Comparison of ENCODE assay signal across 27 cellular contexts in the genomic region with DNA sequence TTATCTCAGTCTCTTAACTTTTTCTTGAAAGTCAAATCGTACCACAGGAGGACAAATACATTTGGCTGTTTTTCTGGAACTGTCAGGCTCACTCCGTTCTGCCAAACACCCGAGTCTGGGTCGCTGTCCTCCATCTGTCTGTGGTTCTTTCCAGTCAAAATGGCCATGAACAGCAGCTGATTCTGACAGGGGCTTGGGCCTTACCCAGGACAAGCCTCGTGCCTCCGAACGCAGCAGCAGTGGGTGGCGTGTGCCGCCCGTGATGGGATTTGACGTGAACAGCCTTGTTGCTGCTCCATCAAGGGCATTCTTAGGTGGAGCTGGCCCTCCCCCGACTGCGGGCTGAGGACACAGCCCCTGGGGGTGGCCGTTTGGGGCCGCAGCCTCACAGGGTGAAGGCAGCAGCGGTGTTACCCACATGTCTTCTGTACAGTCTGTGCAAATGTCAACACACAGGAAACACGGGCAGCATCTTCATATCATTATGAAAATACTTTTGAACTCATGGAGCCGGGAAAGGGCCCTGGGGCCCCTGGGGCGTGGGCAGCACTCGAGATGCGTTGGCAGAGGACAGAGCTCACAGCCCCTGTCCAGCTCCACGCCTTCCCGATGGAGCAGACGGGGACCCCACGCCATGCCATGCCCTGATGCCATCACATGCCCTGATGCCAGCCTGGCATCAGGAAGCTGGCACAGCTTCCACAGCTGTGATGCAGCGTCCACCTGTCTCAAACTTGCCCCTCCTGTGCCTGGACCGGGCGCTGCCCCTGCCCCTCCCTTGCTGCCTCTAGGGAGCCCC. TPM values are rescaled to one million over a fixed set of nuclear protein-coding genes. Genes with fewer than 3 reads are reported as not detected.
A peak's percentile ranks its signal among the peaks of the same experiment; 100 is the strongest.
DNase-seq lines count a peak whose midpoint lies in the region; ATAC-seq, FAIRE-seq and TF ChIP-seq lines count a peak whose summit lies in the region.
"Had no signal": no experiment of that assay in that cellular context is flagged by ENCODE, and none has a peak within 500 bp of the region (broad histone marks: within the 10 kb centered on the region; RNA-seq: fewer than 3 reads in every experiment).

No MANE protein-coding gene starts in this region.

- DNase-seq in HepG2 (ENCODE audit: low spot score), result no peak
- DNase-seq in right lobe of liver, result no peak
- DNase-seq in Panc1 (ENCODE audit: low read depth, low spot score), result no peak
- peak; percentile 52 for DNase-seq in myocyte (ENCODE audit: low read depth)
- no peak for DNase-seq in urothelium cell line (ENCODE audit: low spot score)
- DNase-seq in NCI-H446 treated with DMSO at 0.1 percent for 48 hours (lab: John Stamatoyannopoulos, UW), result no peak
- no peak for DNase-seq in mucosa of gallbladder (ENCODE audit: low spot score)
- no peak for DNase-seq in stimulated activated CD4-positive, alpha-beta T cell treated with anti-CD3 and anti-CD28 coated beads, Interleukin-4, amount 100 ng/mL, for 1 hour
- DNase-seq: activated CD4-positive, alpha-beta T cell treated with anti-CD3 and anti-CD28 coated beads, Interleukin-2, amount 50 U/mL, for 1 hour; activated T-cell treated with anti-CD3 and anti-CD28 coated beads, Interleukin-2, amount 50 U/mL, for 48 hours; hypothalamus; immature natural killer cell; mesenchymal stem cell; naive B cell; NCI-H1417; NCI-H2081; NCI-H2227 treated with DMSO at 0.1 percent for 48 hours; stimulated activated CD4-positive, alpha-beta T cell treated with anti-CD3 and anti-CD28 coated beads, Interleukin-2, amount 100 ng/mL, for 24 hours; substantia nigra; SW 1271; T-helper 9 cell; WERI-Rb-1 had no signal

- ATAC-seq in HepG2 (no peak), right lobe of liver (no peak), Panc1 (peak; percentile 43; the same call in 1 of the 2 replicates)
- ATAC-seq: left lobe of liver had no signal

- H3K4me2 ChIP-seq in HepG2 (ENCODE audit: low read depth, low read length), result no peak overlapping the region
- H3K4me2 ChIP-seq: smooth muscle cell had no signal

- TF ChIP-seq CTCF in HepG2 (CRISPR knock-in tag; IDR thresholded peaks at IDR 0.05) (no peak), right lobe of liver (IDR thresholded peaks at IDR 0.05) (no peak), Panc1 (IDR thresholded peaks at IDR 0.05) (no peak)

- H3K27me3 ChIP-seq in HepG2 (ENCODE audit: control insufficient read depth in 1 of 2, insufficient read depth in 2 of 2, low read length in 2 of 2) (peaks cover 27 to 74% of the 10 kb centered on the region in 2 experiments), right lobe of liver (no peaks in the 10 kb centered on the region), Panc1 (ENCODE audit: control insufficient read depth, insufficient read depth, low read length) (no peaks in the 10 kb centered on the region)

- no peak for TF ChIP-seq POLR2A in HepG2 (IDR thresholded peaks at IDR 0.05; ENCODE audit: insufficient read depth in 1 of 2, low read depth in 2 of 2, low read length in 2 of 2)
- TF ChIP-seq POLR2A in right lobe of liver (IDR thresholded peaks at IDR 0.05), result no peak

- in situ Hi-C loops in HepG2 (cut with HindIII; ENCODE audit: extremely low pct_ligation_motif_present, low pct_unique_long_range_greater_than_20kb), result no loop called here
- in situ Hi-C loops in Panc1 (cut with HindIII; ENCODE audit: low pct_unique_long_range_greater_than_20kb, low sequenced_read_pairs), result no loop called here

- BruUV-seq in HepG2 (replicated peaks; lab: Mats Ljungman, UMichigan), result no TSS peak
- BruUV-seq in Panc1 (replicated peaks; lab: Mats Ljungman, UMichigan), result no TSS peak

- WGBS in HepG2 (ENCODE audit: low lambda C conversion rate), result 33% methylated on average over 24 of the region's 28 CpGs
- 57% methylated on average over 8 of the region's 28 CpGs for WGBS in right lobe of liver (ENCODE audit: insufficient coverage, low coverage, low lambda C conversion rate, missing lambda C conversion rate)

- H4K20me1 ChIP-seq in HepG2 (ENCODE audit: insufficient read depth, low read length), result no peaks in the 10 kb centered on the region

- POLR2A ChIA-PET in HepG2 (lab: Yijun Ruan, JAX), result no interaction called here
- POLR2A ChIA-PET in Panc1 (lab: Charles Lee), result no interaction called here

- H3K9me3 ChIP-seq in HepG2 (ENCODE audit: low read length), result no peaks in the 10 kb centered on the region
- H3K9me3 ChIP-seq in right lobe of liver, result no peaks in the 10 kb centered on the region
- no peaks in the 10 kb centered on the region for H3K9me3 ChIP-seq in Panc1 (ENCODE audit: control insufficient read depth, insufficient read depth, low read depth, low read length)
- H3K9me3 ChIP-seq: upper lobe of left lung had no signal

- CTCF ChIA-PET in HepG2 (lab: Yijun Ruan, JAX; ENCODE audit: low intra/inter-chr PET ratio, low total read pairs) (no interaction called here), Panc1 (lab: Charles Lee) (no interaction called here)

- intact Hi-C loops in HepG2 (cut with micrococcal nuclease; ENCODE audit: unreplicated experiment), result no loop called here
- intact Hi-C loops in right lobe of liver (cut with DNase I), result no loop called here
- intact Hi-C loops in Panc1 (cut with micrococcal nuclease; ENCODE audit: unreplicated experiment), result no loop called here

- no peaks in the 10 kb centered on the region for H3K36me3 ChIP-seq in HepG2 (replicated peaks in 1 of 2; ENCODE audit: control insufficient read depth in 1 of 2, insufficient read depth in 2 of 2, low read length in 2 of 2)
- H3K36me3 ChIP-seq in right lobe of liver, result no peaks in the 10 kb centered on the region
- H3K36me3 ChIP-seq in Panc1 (ENCODE audit: control insufficient read depth, insufficient read depth, low read length), result no peaks in the 10 kb centered on the region
- H3K36me3 ChIP-seq: upper lobe of left lung, WERI-Rb-1 had no signal

- no peak overlapping the region for H2AFZ ChIP-seq in HepG2 (ENCODE audit: low read length)

- H3K4me3 ChIP-seq in HepG2 (replicated peaks in 1 of 3; ENCODE audit: insufficient read depth in 1 of 3, low read depth in 2 of 3, low read length in 3 of 3), result no peak overlapping the region
- no peak overlapping the region for H3K4me3 ChIP-seq in right lobe of liver
- no peak overlapping the region for H3K4me3 ChIP-seq in Panc1 (ENCODE audit: low read depth in 2 of 2, low read length in 2 of 2)
- H3K4me3 ChIP-seq: smooth muscle cell, upper lobe of left lung had no signal

- FAIRE-seq in HepG2 (lab: Jason Lieb, UNC) (no peak), urothelium cell line (lab: Jason Lieb, UNC) (peak; percentile 5)
- FAIRE-seq: endothelial cell of umbilical vein, H1 had no signal

- H3K9ac ChIP-seq in HepG2 (ENCODE audit: insufficient read depth, low read depth, low read length), result no peak overlapping the region

- H3K79me2 ChIP-seq in HepG2 (ENCODE audit: insufficient read depth, low read length), result no peaks in the 10 kb centered on the region

- H3K4me1 ChIP-seq in HepG2 (ENCODE audit: insufficient read depth, low read length) (peaks cover 27% of the 10 kb centered on the region), right lobe of liver (no peaks in the 10 kb centered on the region), Panc1 (ENCODE audit: control insufficient read depth, insufficient read depth, low read length) (peaks cover 2% of the 10 kb centered on the region; the same call in 1 of the 2 replicates)
- H3K4me1 ChIP-seq: upper lobe of left lung had no signal

- no peak for TF ChIP-seq RAD21 in HepG2 (CRISPR knock-in tag; IDR thresholded peaks at IDR 0.05)

- no peak for TF ChIP-seq EP300 in HepG2 (IDR thresholded peaks at IDR 0.05; ENCODE audit: low read depth in 2 of 2, low read length in 2 of 2)
- TF ChIP-seq EP300 in HepG2 (CRISPR knock-in tag; IDR thresholded peaks at IDR 0.05; ENCODE audit: borderline replicate concordance), result no peak

- no peak overlapping the region for H3K27ac ChIP-seq in HepG2 (ENCODE audit: extremely low read length, insufficient read depth, low read length)
- no peak overlapping the region for H3K27ac ChIP-seq in right lobe of liver
- H3K27ac ChIP-seq in Panc1 (ENCODE audit: low read length), result no peak overlapping the region
- H3K27ac ChIP-seq: upper lobe of left lung, WERI-Rb-1 had no signal

TF ChIP-seq in HepG2, 621 proteins besides CTCF, POLR2A, EP300 and RAD21 (continues in another document):
- peak; percentile 87 for TF ChIP-seq HNRNPL (IDR thresholded peaks at IDR 0.05; ENCODE audit: low read depth, low read length)
- TF ChIP-seq, protein P1, sequence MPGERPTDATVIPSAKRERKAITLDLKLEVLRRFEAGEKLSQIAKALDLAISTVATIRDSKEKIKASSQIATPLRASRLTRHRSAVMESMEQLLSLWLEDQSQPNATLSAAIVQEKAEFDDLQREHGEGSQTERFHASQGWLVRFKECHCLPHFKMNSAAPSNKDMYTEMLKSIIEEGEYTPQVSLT (CRISPR knock-in tag; IDR thresholded peaks at IDR 0.05; ENCODE audit: borderline replicate concordance, low read depth), result no peak
- 0 out of 2 replicates have a peak, but pooled peaks have one; percentile 28 for TF ChIP-seq ZNF225 (CRISPR knock-in tag; IDR thresholded peaks at IDR 0.05)

RNA-seq across cellular contexts. Expression of a gene that starts 8.6 kb away (rescaled TPM):
- total RNA-seq in HepG2 (2016; rRNA removed; fragmentation: Illumina TruSeq; extraction: Trizol) (23.5 and 30.6 TPM in 2 replicates), right lobe of liver (10 to 100 TPM; 20.2 to 33.6 (median 29.4) TPM), Panc1 (2021; ENCODE audit: unreplicated experiment) (30.8 TPM), myocyte (17.3 and 19.7 TPM in 2 replicates), mucosa of gallbladder (63.4 TPM)
- total RNA-seq in HepG2 (2016; cell fraction: cytosol; rRNA removed; fragmentation: Illumina TruSeq; extraction: Trizol; ENCODE audit: low read depth), result 13.8 and 14.5 TPM in 2 replicates
- total RNA-seq in HepG2 (2016; cell fraction: insoluble cytoplasmic fraction; rRNA removed; fragmentation: Illumina TruSeq; extraction: Trizol), result 22.1 and 29.1 TPM in 2 replicates
- total RNA-seq in HepG2 (2016; cell fraction: membrane; rRNA removed; fragmentation: Illumina TruSeq; extraction: Trizol), result 23.0 and 24.3 TPM in 2 replicates
- total RNA-seq in HepG2 (2016; cell fraction: nucleus; rRNA removed; fragmentation: Illumina TruSeq; extraction: Trizol), result 19.3 and 21.6 TPM in 2 replicates
- 14.9 and 16.5 TPM in 2 replicates for polyA plus RNA-seq in HepG2 (2011; rRNA removed)
- polyA plus RNA-seq in HepG2 (2011; cell fraction: cytosol; rRNA removed), result 11.3 and 15.5 TPM in 2 replicates
- polyA plus RNA-seq in HepG2 (2011; cell fraction: nucleus; rRNA removed), result 31.3 and 34.0 TPM in 2 replicates
- polyA plus RNA-seq in HepG2 (2012), result 16.6 and 17.2 TPM in 2 replicates
- polyA plus RNA-seq in HepG2 (2016; cell fraction: cytosol; fragmentation: Illumina TruSeq; extraction: Trizol; ENCODE audit: low read depth), result 6.9 and 9.7 TPM in 2 replicates
- 21.8 and 22.0 TPM in 2 replicates for polyA plus RNA-seq in HepG2 (2016; cell fraction: insoluble cytoplasmic fraction; fragmentation: Illumina TruSeq; extraction: Trizol; ENCODE audit: low read depth)
- 11.2 and 13.0 TPM in 2 replicates for polyA plus RNA-seq in HepG2 (2016; cell fraction: membrane; fragmentation: Illumina TruSeq; extraction: Trizol; ENCODE audit: low read depth)
- polyA plus RNA-seq in HepG2 (2016; cell fraction: nucleus; fragmentation: Illumina TruSeq; extraction: Trizol; ENCODE audit: insufficient read depth, low read depth), result 37.2 and 38.9 TPM in 2 replicates
- 46.7 and 47.0 TPM in 2 replicates for polyA minus RNA-seq in HepG2 (2011; rRNA and poly(A)+ RNA removed; ENCODE audit: low replicate concordance)
- 22.4 and 32.0 TPM in 2 replicates for polyA minus RNA-seq in HepG2 (2011; cell fraction: cytosol; rRNA and poly(A)+ RNA removed)
- polyA minus RNA-seq in HepG2 (2011; cell fraction: nucleus; rRNA and poly(A)+ RNA removed), result 35.9 and 36.8 TPM in 2 replicates
- 25.2 TPM for polyA plus RNA-seq in Panc1 (2012; ENCODE audit: insufficient read length)
- 11.3 TPM for polyA plus RNA-seq in myocyte (2012)
